8 cellular contexts compared by ENCODE assay signal in genomic region chr3:185282696-185283373, GRCh38. TPM values are rescaled to one million over a fixed set of nuclear protein-coding genes. Genes with fewer than 3 reads are reported as not detected.
DNase-seq lines count a peak whose midpoint lies in the region; ATAC-seq, FAIRE-seq and TF ChIP-seq lines count a peak whose summit lies in the region.

No MANE protein-coding gene starts in this region.

- peak overlapping the region; percentile 94 for H3K27ac Mint-ChIP-seq in astrocyte (ENCODE audit: unreplicated experiment)

- WGBS in right cardiac atrium = 4% methylated on average over 41 of the region's 41 CpGs
- 1% methylated on average over 41 of the region's 41 CpGs for WGBS in prostate gland
- WGBS in urinary bladder = 1% methylated on average over 41 of the region's 41 CpGs

- H3K36me3 Mint-ChIP-seq in astrocyte (ENCODE audit: low read depth, unreplicated experiment) = no peaks in the 10 kb centered on the region

- H3K9me3 ChIP-seq in astrocyte (ENCODE audit: insufficient read depth, low read depth, low read length) (no peaks in the 10 kb centered on the region), right cardiac atrium (ENCODE audit: control insufficient read depth, low read length) (no peaks in the 10 kb centered on the region), prostate gland (no peaks in the 10 kb centered on the region)

- H3K79me2 ChIP-seq in astrocyte (ENCODE audit: insufficient read depth, low read length) = peaks cover 24% of the 10 kb centered on the region

- intact Hi-C loops in right cardiac atrium (cut with DNase I) = no loop called here
- intact Hi-C loops in prostate gland (cut with DNase I) = loop anchor here (10.0 kb wide), 1 partner anchor 212 kb away; the partner anchor contains the start of gene TMEM41A

- H3K9ac ChIP-seq in astrocyte (ENCODE audit: low read length) = peak overlapping the region; percentile 82

- H3K27me3 ChIP-seq in astrocyte (ENCODE audit: insufficient read depth, low read length) = no peaks in the 10 kb centered on the region
- H3K27me3 ChIP-seq in right cardiac atrium (ENCODE audit: control insufficient read depth, insufficient read depth) = no peaks in the 10 kb centered on the region
- H3K27me3 ChIP-seq in prostate gland (replicated peaks; ENCODE audit: insufficient read depth) = no peaks in the 10 kb centered on the region

- no peaks in the 10 kb centered on the region for H4K20me1 ChIP-seq in astrocyte (ENCODE audit: insufficient read depth, low read length)

- peak; percentile 71 for DNase-seq in GM12892 (ENCODE audit: insufficient read length)
- peak; percentile 88 for DNase-seq in NCI-H1694 treated with DMSO at 0.1 percent for 48 hours (lab: John Stamatoyannopoulos, UW)
- DNase-seq in T-helper 2 cell = peak; percentile 74 to 96 (median 89)
- peak; percentile 90 for DNase-seq in astrocyte (ENCODE audit: low read depth)
- peak; percentile 96 to 98 (median 97) for DNase-seq in right cardiac atrium
- peak; percentile 98 for DNase-seq in prostate gland (ENCODE audit: low spot score)

- H3K4me2 ChIP-seq in astrocyte (ENCODE audit: low read length) = peak overlapping the region; percentile 92

- peak overlapping the region; percentile 99 for H3K4me3 Mint-ChIP-seq in astrocyte (ENCODE audit: unreplicated experiment)

- H3K36me3 ChIP-seq in astrocyte (ENCODE audit: insufficient read depth, low read length) (peaks cover 3% of the 10 kb centered on the region), prostate gland (no peaks in the 10 kb centered on the region), urinary bladder (ENCODE audit: insufficient read depth) (no peaks in the 10 kb centered on the region)

- H3K27me3 Mint-ChIP-seq in astrocyte (ENCODE audit: low read depth, unreplicated experiment) = no peaks in the 10 kb centered on the region

- no peaks in the 10 kb centered on the region for H3K9me3 Mint-ChIP-seq in astrocyte (ENCODE audit: unreplicated experiment)

- peak overlapping the region; percentile 86 for H2AFZ ChIP-seq in astrocyte (ENCODE audit: low read depth, low read length)

- H3K4me3 ChIP-seq in astrocyte (ENCODE audit: insufficient read depth, low read depth, low read length) (peak overlapping the region; percentile 97), right cardiac atrium (ENCODE audit: low read length) (peak overlapping the region; percentile 47), prostate gland (peak overlapping the region; percentile 59 to 61), urinary bladder (ENCODE audit: low read depth, low read length) (peak overlapping the region; percentile 65)

- peaks cover 4% of the 10 kb centered on the region for H3K4me1 ChIP-seq in astrocyte (ENCODE audit: insufficient read depth, low read length)
- H3K4me1 ChIP-seq in right cardiac atrium (ENCODE audit: control insufficient read depth, insufficient read depth, low read length) = no peaks in the 10 kb centered on the region
- H3K4me1 ChIP-seq in prostate gland (replicated peaks) = no peaks in the 10 kb centered on the region
- H3K4me1 ChIP-seq in urinary bladder (ENCODE audit: insufficient read depth) = peaks cover 3% of the 10 kb centered on the region

- ATAC-seq in HG02840 (IDR thresholded peaks at IDR 0.05; ENCODE audit: low FRiP score, unreplicated experiment) (peak; percentile 99), right cardiac atrium (peak; percentile 100)

- TF ChIP-seq POLR2A in GM12892 (IDR thresholded peaks at IDR 0.05; ENCODE audit: low read depth, low read length) (peak; percentile 64), prostate gland (IDR thresholded peaks at IDR 0.05) (peak; percentile 83)

- H3K27ac ChIP-seq in astrocyte (ENCODE audit: low read depth, low read length) (peak overlapping the region; percentile 72), right cardiac atrium (ENCODE audit: low read length) (no peak overlapping the region), prostate gland (peak overlapping the region; percentile 73 to 76), urinary bladder (ENCODE audit: low read depth) (no peak overlapping the region)

- TF ChIP-seq CTCF in astrocyte (IDR thresholded peaks at IDR 0.05; ENCODE audit: insufficient read depth, low read depth, low read length) (no peak), prostate gland (IDR thresholded peaks at IDR 0.05) (peak in 2 of 4 experiments; percentile 36 to 37)

- peaks cover 3% of the 10 kb centered on the region for H3K4me1 Mint-ChIP-seq in astrocyte (ENCODE audit: low read depth, unreplicated experiment)

- FAIRE-seq in GM12892 (lab: Jason Lieb, UNC) = peak; percentile 95
- FAIRE-seq in astrocyte (lab: Jason Lieb, UNC) = peak; percentile 78

RNA-seq across cellular contexts. Expression of gene EHHADH, which starts 29.0 kb away (rescaled TPM):
- polyA plus RNA-seq in GM12892 (2012; ENCODE audit: missing spikeins) = 2.6 TPM
- 4.4 and 4.7 TPM in 2 replicates for total RNA-seq in astrocyte
- 10 to 100 TPM in 3 of 4 donors, 1 to 10 TPM in 1; 6.6 to 14.4 (median 14.0) TPM for total RNA-seq in right cardiac atrium
- 5.9 TPM for polyA plus RNA-seq in right cardiac atrium
- 10 to 100 TPM in 1 of 2 donors, 1 to 10 TPM in 1; 4.0 to 17.9 TPM for total RNA-seq in prostate gland
- 3.4 TPM for total RNA-seq in urinary bladder
- 5.1 TPM for polyA plus RNA-seq in urinary bladder

Comparison
In these comparisons a context has a peak if more than half of its experiments do, and no peak if none do; other contexts are left out.
1. H3K27ac ChIP-seq: peak in astrocyte (single experiment) and prostate gland (2 of 2); none in right cardiac atrium (single experiment) and urinary bladder (single experiment).
2. H3K4me3 ChIP-seq: peak in every context shown above with its lines; median percentile 97 in astrocyte; 65 in urinary bladder; 60 in prostate gland; 47 in right cardiac atrium.
3. Peak in every context shown above with its lines, with median percentiles within 50 percentile points of each other: DNase-seq.